In the genomic region with DNA sequence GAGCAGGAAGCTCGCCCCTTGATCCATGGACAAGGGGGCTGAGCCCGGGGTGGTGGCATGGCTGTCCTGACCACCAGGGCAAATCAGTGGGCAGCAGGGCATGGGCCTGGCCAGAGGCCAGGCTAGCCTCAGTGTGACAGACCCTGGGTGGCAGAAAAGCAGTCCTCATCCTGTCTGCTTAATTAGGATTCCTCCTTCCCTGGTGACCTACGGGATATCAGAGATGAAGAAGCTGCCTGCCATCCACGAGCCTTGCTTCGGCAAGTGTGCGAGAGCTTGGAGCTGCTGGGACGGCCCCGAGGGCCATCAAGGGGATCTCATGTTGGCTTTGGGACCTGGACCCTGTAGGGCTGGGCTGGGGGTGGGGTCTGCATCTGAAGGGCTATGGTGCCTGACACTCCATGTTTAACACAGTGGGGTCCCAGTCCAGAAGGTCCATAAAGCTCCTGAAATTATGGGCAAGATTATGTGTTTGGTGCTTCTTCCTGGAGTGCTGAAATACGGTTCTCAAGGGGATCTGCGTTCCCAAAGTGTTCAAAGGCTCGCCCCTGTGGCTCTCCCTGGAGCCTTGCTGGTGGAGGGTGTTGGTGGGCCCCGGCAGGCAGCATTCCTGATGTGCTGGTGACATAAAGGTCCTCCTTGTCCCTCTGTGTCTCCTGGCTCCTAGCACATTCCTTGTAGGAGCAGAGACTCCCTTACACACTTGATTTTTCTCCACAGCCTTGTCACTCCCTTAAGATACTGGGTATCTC, we compare ENCODE assay signal across 20 cellular contexts. TPM values are rescaled to one million over a fixed set of nuclear protein-coding genes. Genes with fewer than 3 reads are reported as not detected.
A peak's percentile ranks its signal among the peaks of the same experiment; 100 is the strongest.
DNase-seq lines count a peak whose midpoint lies in the region; ATAC-seq and TF ChIP-seq lines count a peak whose summit lies in the region.
"Had no signal": no experiment of that assay in that cellular context is flagged by ENCODE, and none has a peak within 500 bp of the region (broad histone marks: within the 10 kb centered on the region; RNA-seq: fewer than 3 reads in every experiment).

No MANE protein-coding gene starts in this region.

- DNase-seq in left cardiac atrium (peak; percentile 14), Right ventricle myocardium inferior (ENCODE audit: missing footprints) (no peak), ecto neural progenitor cell (ENCODE audit: low spot score) (peak; percentile 38), sigmoid colon (peak; percentile 44), SKM-1 treated with dmso at 0.1 percent for 144 hours (lab: John Stamatoyannopoulos, UW; ENCODE audit: unreplicated experiment) (no peak), Kasumi-1 (lab: John Stamatoyannopoulos, UW) (no peak), NCI-H2171 treated with DMSO at 0.1 percent for 48 hours (lab: John Stamatoyannopoulos, UW) (no peak)
- DNase-seq: Calu3; CD4-positive, CD25-positive, alpha-beta regulatory T cell; DMS79; NCI-H1048; NCI-H146; NCI-H2107; NCI-H345; NCI-H526 treated with DMSO at 0.1 percent for 48 hours; PC-3; SHP77 had no signal

- H3K36me3 ChIP-seq in sigmoid colon: no peaks in the 10 kb centered on the region
- H3K36me3 ChIP-seq: HAP-1 had no signal

- no peak for TF ChIP-seq POLR2A in sigmoid colon (IDR thresholded peaks at IDR 0.05)

- H3K27ac ChIP-seq in sigmoid colon: no peak overlapping the region

- ATAC-seq in left cardiac atrium (no peak), Right ventricle myocardium inferior (no peak)
- ATAC-seq: K562, PC-3 had no signal

- H3K27me3 ChIP-seq in sigmoid colon: no peaks in the 10 kb centered on the region

- WGBS in sigmoid colon, 2 donors: 73 to 85% methylated on average over 12 of the region's 12 CpGs

- intact Hi-C loops in left cardiac atrium (cut with DNase I) (loop anchor here in 1 of 2 donors (10.0 kb wide), 1 partner anchor 375 kb away; no protein-coding TSS in a partner anchor), Right ventricle myocardium inferior (cut with DNase I) (loop anchor here (5.0 kb wide), 1 partner anchor 43 kb away; no protein-coding TSS in a partner anchor), sigmoid colon (cut with DNase I) (loop anchor here (5.0 kb wide), 3 partner anchors 38 to 142 kb away; partner anchors contain the start of genes FAHD2A and ZNF892)

- H3K9me3 ChIP-seq in sigmoid colon: no peaks in the 10 kb centered on the region
- H3K9me3 ChIP-seq: HAP-1 had no signal

- TF ChIP-seq EP300 in sigmoid colon (IDR thresholded peaks at IDR 0.05): no peak

- H3K4me1 ChIP-seq in sigmoid colon: peaks cover 0 to 24% (median 18%) of the 10 kb centered on the region in 4 donors
- H3K4me1 ChIP-seq: HAP-1 had no signal

- H3K4me3 ChIP-seq in sigmoid colon: no peak overlapping the region
- H3K4me3 ChIP-seq: HAP-1, K562 had no signal

- no peak for TF ChIP-seq CTCF in sigmoid colon (IDR thresholded peaks at IDR 0.05)

RNA-seq across cellular contexts. Expression of gene KCNIP3, which starts 52.6 kb away (rescaled TPM):
- total RNA-seq in left cardiac atrium (1 to 10 TPM; 2.6 to 4.1 TPM), Right ventricle myocardium inferior (8.7 TPM), sigmoid colon (10 to 100 TPM; 11.8 to 23.8 (median 12.1) TPM)
- 1 to 10 TPM; 1.8 to 1.9 (median 1.8) TPM for polyA plus RNA-seq in sigmoid colon
- total RNA-seq: CD4-positive, CD25-positive, alpha-beta regulatory T cell; G401 had no signal
- polyA plus RNA-seq: CD4-positive, CD25-positive, alpha-beta regulatory T cell; K562 had no signal

RNA-seq across cellular contexts. Expression of gene FAHD2A, which starts 52.8 kb away (rescaled TPM):
- 10 to 100 TPM; 29.1 to 31.6 TPM for total RNA-seq in left cardiac atrium
- total RNA-seq in Right ventricle myocardium inferior: 41.6 TPM
- 10 to 100 TPM in 3 of 4 donors, 1 to 10 TPM in 1; 8.9 to 19.4 (median 11.8) TPM for total RNA-seq in sigmoid colon
- 10 to 100 TPM; 19.7 to 30.5 (median 27.0) TPM for polyA plus RNA-seq in sigmoid colon

Comparison
In these comparisons a context has a peak if more than half of its experiments do, and no peak if none do; other contexts are left out.
1. DNase-seq: peak in left cardiac atrium (single experiment), ecto neural progenitor cell (single experiment) and sigmoid colon (single experiment); none in Right ventricle myocardium inferior (single experiment), SKM-1 treated with dmso at 0.1 percent for 144 hours (single experiment), Kasumi-1 (0 of 2) and NCI-H2171 treated with DMSO at 0.1 percent for 48 hours (single experiment).